13 cellular contexts compared by ENCODE assay signal in the genomic region with DNA sequence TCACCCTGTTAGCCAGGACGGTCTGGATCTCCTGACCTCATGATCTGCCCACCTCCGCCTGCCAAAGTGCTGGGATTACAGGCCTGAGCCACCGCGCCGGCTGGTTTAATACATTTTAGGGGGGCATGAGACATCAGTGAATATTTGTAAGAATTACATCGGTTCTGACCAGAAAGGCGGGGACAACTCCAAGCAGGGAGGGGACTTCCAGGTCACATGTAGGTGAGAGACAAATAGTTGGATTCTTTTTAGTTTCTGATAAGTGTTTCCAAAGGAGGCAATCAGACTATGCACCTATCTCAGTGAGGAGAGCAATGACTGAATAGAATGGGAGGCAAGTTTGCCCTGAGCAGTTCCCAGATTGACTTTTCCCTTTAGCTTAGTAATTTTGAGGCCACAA. TPM values are rescaled to one million over a fixed set of nuclear protein-coding genes. Genes with fewer than 3 reads are reported as not detected.
DNase-seq lines count a peak whose midpoint lies in the region; ATAC-seq and TF ChIP-seq lines count a peak whose summit lies in the region.
"Had no signal": no experiment of that assay in that cellular context is flagged by ENCODE, and none has a peak within 500 bp of the region (broad histone marks: within the 10 kb centered on the region; RNA-seq: fewer than 3 reads in every experiment).

No MANE protein-coding gene starts in this region.

- H3K4me1 Mint-ChIP-seq in activated CD4-positive, alpha-beta T cell treated with anti-CD3 and anti-CD28 coated beads, Interleukin-2, amount 10 ng/mL, durations not matched to agents 24 days and 14 days, result peaks cover 43% of the 10 kb centered on the region
- H3K4me1 Mint-ChIP-seq in activated naive CD8-positive, alpha-beta T cell treated with anti-CD3 and anti-CD28 coated beads, Interleukin-2, amount 50 U/mL, for 24 hours, result peaks cover 60% of the 10 kb centered on the region

- H3K9me3 ChIP-seq in neutrophil, result no peaks in the 10 kb centered on the region
- H3K9me3 ChIP-seq: sigmoid colon, thyroid gland had no signal

- peak overlapping the region; percentile 51 for H3K27ac Mint-ChIP-seq in activated CD4-positive, alpha-beta T cell treated with anti-CD3 and anti-CD28 coated beads, Interleukin-2, amount 10 ng/mL, durations not matched to agents 24 days and 14 days
- H3K27ac Mint-ChIP-seq in activated naive CD8-positive, alpha-beta T cell treated with anti-CD3 and anti-CD28 coated beads, Interleukin-2, amount 50 U/mL, for 24 hours, result peak overlapping the region; percentile 93

- no peak for ATAC-seq in activated naive CD8-positive, alpha-beta T cell treated with anti-CD3 and anti-CD28 coated beads, Interleukin-2, amount 50 U/mL, for 24 hours
- no peak for ATAC-seq in GM19395 (IDR thresholded peaks at IDR 0.05; ENCODE audit: unreplicated experiment)
- no peak for ATAC-seq in GM18505 (IDR thresholded peaks at IDR 0.05; ENCODE audit: unreplicated experiment)

- H3K27me3 Mint-ChIP-seq in activated CD4-positive, alpha-beta T cell treated with anti-CD3 and anti-CD28 coated beads, Interleukin-2, amount 10 ng/mL, durations not matched to agents 24 days and 14 days, result no peaks in the 10 kb centered on the region
- no peaks in the 10 kb centered on the region for H3K27me3 Mint-ChIP-seq in activated naive CD8-positive, alpha-beta T cell treated with anti-CD3 and anti-CD28 coated beads, Interleukin-2, amount 50 U/mL, for 24 hours

- H4K20me1 ChIP-seq in KMS-11 (ENCODE audit: insufficient read depth), result no peaks in the 10 kb centered on the region

- H3K27ac ChIP-seq in KMS-11, result no peak overlapping the region
- H3K27ac ChIP-seq in neutrophil, result peak overlapping the region; percentile 53

- peaks cover 3% of the 10 kb centered on the region for H3K9me3 Mint-ChIP-seq in activated CD4-positive, alpha-beta T cell treated with anti-CD3 and anti-CD28 coated beads, Interleukin-2, amount 10 ng/mL, durations not matched to agents 24 days and 14 days
- no peaks in the 10 kb centered on the region for H3K9me3 Mint-ChIP-seq in activated naive CD8-positive, alpha-beta T cell treated with anti-CD3 and anti-CD28 coated beads, Interleukin-2, amount 50 U/mL, for 24 hours

- intact Hi-C loops in activated CD4-positive, alpha-beta T cell treated with anti-CD3 and anti-CD28 coated beads, Interleukin-2, amount 10 ng/mL, durations not matched to agents 24 days and 14 days (cut with micrococcal nuclease), result loop anchor here (10.0 kb wide), 2 partner anchors 244 to 366 kb away; a partner anchor contains a TSS

- H3K36me3 Mint-ChIP-seq in activated CD4-positive, alpha-beta T cell treated with anti-CD3 and anti-CD28 coated beads, Interleukin-2, amount 10 ng/mL, durations not matched to agents 24 days and 14 days (ENCODE audit: low read depth), result peaks cover 32% of the 10 kb centered on the region
- peaks cover 31% of the 10 kb centered on the region for H3K36me3 Mint-ChIP-seq in activated naive CD8-positive, alpha-beta T cell treated with anti-CD3 and anti-CD28 coated beads, Interleukin-2, amount 50 U/mL, for 24 hours (ENCODE audit: low read depth)

- no peak overlapping the region for H3K4me3 ChIP-seq in KMS-11 (IDR thresholded peaks at IDR 0.05; ENCODE audit: insufficient read depth, low read depth, low read length)
- H3K4me3 ChIP-seq in neutrophil (ENCODE audit: low read depth in 1 of 2, low read length in 1 of 2), result peak overlapping the region in 1 of 2 experiments; percentile 82

- no peak overlapping the region for H2AFZ ChIP-seq in KMS-11 (ENCODE audit: low read depth)

- H3K4me2 ChIP-seq in KMS-11, result peak overlapping the region; percentile 87; the same call in 1 of the 2 replicates

- H3K4me1 ChIP-seq in KMS-11 (ENCODE audit: low read depth, poor library complexity, severe bottlenecking), result peaks cover 14% of the 10 kb centered on the region
- H3K4me1 ChIP-seq in neutrophil (ENCODE audit: control insufficient read depth in 1 of 2, insufficient read depth in 1 of 2, low read depth in 1 of 2, low read length in 1 of 2), result peaks cover 33 to 36% of the 10 kb centered on the region in 2 experiments

- no peak overlapping the region for H3K9ac ChIP-seq in KMS-11

- DNase-seq in activated CD4-positive, alpha-beta T cell treated with anti-CD3 and anti-CD28 coated beads, Interleukin-2, amount 10 ng/mL, durations not matched to agents 24 days and 14 days, result no peak
- no peak for DNase-seq in activated CD4-positive, alpha-beta T cell treated with anti-CD3 and anti-CD28 coated beads for 48 hours
- DNase-seq in activated naive CD8-positive, alpha-beta T cell treated with anti-CD3 and anti-CD28 coated beads, Interleukin-2, amount 50 U/mL, for 24 hours, result no peak
- DNase-seq in COLO829 (ENCODE audit: low spot score), result no peak
- DNase-seq: GDM1, NCI-H1048, NCI-H510A, sigmoid colon had no signal

- H3K27me3 ChIP-seq in KMS-11 (ENCODE audit: insufficient read depth, low read depth), result no peaks in the 10 kb centered on the region
- H3K27me3 ChIP-seq in neutrophil, result no peaks in the 10 kb centered on the region
- H3K27me3 ChIP-seq: sigmoid colon, thyroid gland had no signal

- no peak for TF ChIP-seq CTCF in KMS-11 (conservative IDR thresholded peaks at IDR 0.05; ENCODE audit: low read depth, low read length)
- no peak for TF ChIP-seq CTCF in neutrophil (IDR thresholded peaks at IDR 0.05)

- TF ChIP-seq POLR2A in GM18505 (IDR thresholded peaks at IDR 0.05; ENCODE audit: borderline replicate concordance, extremely low read depth, insufficient read depth, insufficient read length), result no peak

- H3K4me3 Mint-ChIP-seq in activated CD4-positive, alpha-beta T cell treated with anti-CD3 and anti-CD28 coated beads, Interleukin-2, amount 10 ng/mL, durations not matched to agents 24 days and 14 days, result peak overlapping the region; percentile 96
- peak overlapping the region; percentile 99 for H3K4me3 Mint-ChIP-seq in activated naive CD8-positive, alpha-beta T cell treated with anti-CD3 and anti-CD28 coated beads, Interleukin-2, amount 50 U/mL, for 24 hours

- no peaks in the 10 kb centered on the region for H3K36me3 ChIP-seq in KMS-11 (ENCODE audit: insufficient read depth)
- no peaks in the 10 kb centered on the region for H3K36me3 ChIP-seq in neutrophil
- H3K36me3 ChIP-seq: thyroid gland had no signal

- peaks cover 52% of the 10 kb centered on the region for H3K79me2 ChIP-seq in KMS-11 (ENCODE audit: insufficient read depth, low read depth)

RNA-seq across cellular contexts. Expression of a gene that starts 3.7 kb away (rescaled TPM):
- 9.2 and 9.8 TPM in 2 replicates for total RNA-seq in activated CD4-positive, alpha-beta T cell treated with anti-CD3 and anti-CD28 coated beads, Interleukin-2, amount 10 ng/mL, durations not matched to agents 24 days and 14 days

RNA-seq across cellular contexts. Expression of a gene that starts 11.7 kb away (rescaled TPM):
- total RNA-seq in activated CD4-positive, alpha-beta T cell treated with anti-CD3 and anti-CD28 coated beads, Interleukin-2, amount 10 ng/mL, durations not matched to agents 24 days and 14 days, result 25.5 and 27.5 TPM in 2 replicates

RNA-seq across cellular contexts. Expression of a gene that starts 31.3 kb away (rescaled TPM):
- 30.1 and 30.9 TPM in 2 replicates for total RNA-seq in activated CD4-positive, alpha-beta T cell treated with anti-CD3 and anti-CD28 coated beads, Interleukin-2, amount 10 ng/mL, durations not matched to agents 24 days and 14 days

RNA-seq across cellular contexts. Expression of a gene that starts 48.9 kb away (rescaled TPM):
- total RNA-seq in activated CD4-positive, alpha-beta T cell treated with anti-CD3 and anti-CD28 coated beads, Interleukin-2, amount 10 ng/mL, durations not matched to agents 24 days and 14 days, result 11.5 and 13.5 TPM in 2 replicates
